In the genomic region with DNA sequence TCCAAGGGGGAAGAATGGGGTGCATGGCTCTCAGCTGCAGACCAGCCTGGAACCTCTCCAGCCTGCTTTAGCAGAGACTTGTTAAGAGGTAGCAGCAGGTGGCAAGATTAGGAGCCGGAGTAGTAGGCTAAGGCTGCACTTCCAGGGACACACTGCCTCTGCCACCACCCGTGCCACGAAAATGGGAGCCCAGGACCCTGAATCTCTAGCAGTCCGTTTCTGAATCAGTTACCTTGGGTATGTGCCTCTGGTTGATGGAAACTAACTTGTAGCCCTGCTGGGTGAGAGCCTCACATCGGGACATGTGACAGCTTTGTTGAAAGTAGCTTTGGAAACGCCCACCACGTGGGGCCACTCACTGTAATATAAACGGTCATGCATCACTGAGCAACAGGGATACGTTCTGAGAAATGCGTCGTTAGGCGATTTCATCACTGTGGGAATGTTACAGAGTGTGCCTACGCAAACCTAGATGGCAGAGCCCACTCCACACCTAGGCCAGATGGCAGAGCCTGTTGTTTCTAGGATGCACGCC, we compare ENCODE assay signal across 15 cellular contexts. TPM values are rescaled to one million over a fixed set of nuclear protein-coding genes. Genes with fewer than 3 reads are reported as not detected.
A peak's percentile ranks its signal among the peaks of the same experiment; 100 is the strongest.
DNase-seq lines count a peak whose midpoint lies in the region; ATAC-seq, FAIRE-seq and TF ChIP-seq lines count a peak whose summit lies in the region.
"Had no signal": no experiment of that assay in that cellular context is flagged by ENCODE, and none has a peak within 500 bp of the region (broad histone marks: within the 10 kb centered on the region; RNA-seq: fewer than 3 reads in every experiment).

No MANE protein-coding gene starts in this region.

- POLR2A ChIA-PET in GM12878 (lab: Charles Lee), result no interaction called here

- SMC1A ChIA-PET in GM12878 (lab: Charles Lee; ENCODE audit: uncharacterized antibody, unreplicated experiment), result no interaction called here

- intact Hi-C loops in GM12878 (cut with micrococcal nuclease; ENCODE audit: unreplicated experiment) (no loop called here), prostate gland (cut with DNase I) (no loop called here)

- H3K9me3 ChIP-seq in GM12878 (replicated peaks; ENCODE audit: control insufficient read depth, insufficient read depth, low read length) (no peaks in the 10 kb centered on the region), prostate gland (no peaks in the 10 kb centered on the region)
- H3K9me3 ChIP-seq: ascending aorta, ovary had no signal

- H4K20me1 ChIP-seq in GM12878 (ENCODE audit: control insufficient read depth, insufficient read depth), result no peaks in the 10 kb centered on the region

- peak; percentile 42 for DNase-seq in DMS153 treated with DMSO at 0.1 percent for 48 hours (lab: John Stamatoyannopoulos, UW; ENCODE audit: unreplicated experiment)
- DNase-seq in NCI-H2029 (lab: John Stamatoyannopoulos, UW), result peak; percentile 64
- DNase-seq in GM12878 (ENCODE audit: low read depth, low spot score), result no peak
- peak; percentile 28 for DNase-seq in prostate gland (ENCODE audit: low spot score)
- no peak for DNase-seq in inferior parietal cortex (ENCODE audit: extremely low spot score)
- DNase-seq in NCI-H446 treated with DMSO at 0.1 percent for 48 hours (lab: John Stamatoyannopoulos, UW), result no peak
- no peak for DNase-seq in central memory CD4-positive, alpha-beta T cell
- DNase-seq: activated CD8-positive, alpha-beta memory T cell treated with anti-CD3 and anti-CD28 coated beads, Interleukin-2, amount 10 ng/mL, durations not matched to agents 7 days and 5 days; CD8-positive, alpha-beta memory T cell; islet precursor cell; T-helper 9 cell had no signal

- H3K36me3 ChIP-seq in GM12878 (ENCODE audit: control insufficient read depth in 2 of 2, insufficient read depth in 2 of 2, low read length in 1 of 2) (no peaks in the 10 kb centered on the region), prostate gland (no peaks in the 10 kb centered on the region)
- H3K36me3 ChIP-seq: ascending aorta, ovary had no signal

- ATAC-seq in GM12878 (no peak), GM19467 (IDR thresholded peaks at IDR 0.05; ENCODE audit: unreplicated experiment) (no peak)
- ATAC-seq: activated CD8-positive, alpha-beta memory T cell treated with anti-CD3 and anti-CD28 coated beads, Interleukin-2, amount 10 ng/mL, durations not matched to agents 7 days and 5 days had no signal

- CTCF ChIA-PET in GM12878 (lab: Yijun Ruan, JAX), result no interaction called here

- TF ChIP-seq POLR2A in GM12878 (IDR thresholded peaks at IDR 0.05; ENCODE audit: low read depth, low read length) (no peak), prostate gland (IDR thresholded peaks at IDR 0.05) (no peak)

- H3K27me3 ChIP-seq in GM12878 (replicated peaks in 1 of 2; ENCODE audit: control insufficient read depth in 2 of 2, insufficient read depth in 2 of 2, low read length in 1 of 2) (no peaks in the 10 kb centered on the region; a peak in 3 of 4 replicates), prostate gland (replicated peaks; ENCODE audit: insufficient read depth) (no peaks in the 10 kb centered on the region)
- H3K27me3 ChIP-seq: ascending aorta, ovary had no signal

- TF ChIP-seq RAD21 in GM12878 (IDR thresholded peaks at IDR 0.05; ENCODE audit: insufficient read depth, low read depth, low read length), result no peak

- no peak for FAIRE-seq in GM12878 (lab: Jason Lieb, UNC)

- no peak overlapping the region for H3K4me2 ChIP-seq in GM12878 (ENCODE audit: control insufficient read depth, insufficient read depth)

- H3K4me3 ChIP-seq in GM12878 (no peak overlapping the region), prostate gland (no peak overlapping the region)
- H3K4me3 ChIP-seq: ascending aorta, ovary had no signal

- BruUV-seq in GM12878 (replicated peaks; lab: Mats Ljungman, UMichigan), result no TSS peak

- in situ Hi-C loops in GM12878 (cut with MboI), result no loop called here

- H3K79me2 ChIP-seq in GM12878 (ENCODE audit: control insufficient read depth, insufficient read depth, low read length), result no peaks in the 10 kb centered on the region

- no peak overlapping the region for H3K9ac ChIP-seq in GM12878 (ENCODE audit: control insufficient read depth, insufficient read depth, low read length)

- H3K4me1 ChIP-seq in GM12878 (ENCODE audit: control insufficient read depth, insufficient read depth, low read length), result no peaks in the 10 kb centered on the region
- no peaks in the 10 kb centered on the region for H3K4me1 ChIP-seq in prostate gland (replicated peaks)

- RAD21 ChIA-PET in GM12878 (lab: Charles Lee; ENCODE audit: unreplicated experiment), result no interaction called here

- 46% methylated on average over 14 of the region's 14 CpGs for WGBS in GM12878 (ENCODE audit: insufficient coverage, insufficient replicate concordance, low lambda C conversion rate, missing lambda C conversion rate)
- 43% methylated on average over 14 of the region's 14 CpGs for WGBS in prostate gland

- H2AFZ ChIP-seq in GM12878 (ENCODE audit: control insufficient read depth, low read depth, low read length), result no peak overlapping the region

- TF ChIP-seq EP300 in GM12878 (IDR thresholded peaks at IDR 0.05; ENCODE audit: borderline replicate concordance in 1 of 2, control insufficient read depth in 1 of 2, low read depth in 2 of 2, low read length in 2 of 2), result no peak

- H3K27ac ChIP-seq in GM12878 (ENCODE audit: control insufficient read depth, insufficient read depth) (no peak overlapping the region), prostate gland (no peak overlapping the region)
- H3K27ac ChIP-seq: ascending aorta, ovary had no signal

- no peak for TF ChIP-seq CTCF in GM12878 (IDR thresholded peaks at IDR 0.05 in 2 of 3, conservative IDR thresholded peaks at IDR 0.05 in 1 of 3; ENCODE audit: control insufficient read depth in 2 of 3, extremely low read depth in 1 of 3, insufficient read depth in 1 of 3, low read depth in 3 of 3, low read length in 3 of 3)
- TF ChIP-seq CTCF in prostate gland (IDR thresholded peaks at IDR 0.05), result no peak

TF ChIP-seq in GM12878, 131 proteins besides CTCF, POLR2A, EP300 and RAD21 (continues in another document):
- TF ChIP-seq CEBPB (IDR thresholded peaks at IDR 0.05; ENCODE audit: borderline replicate concordance in 1 of 2, low read depth in 2 of 2, low read length in 2 of 2) (no peak), KLF5 (IDR thresholded peaks at IDR 0.05; ENCODE audit: partially characterized antibody) (no peak), EED (IDR thresholded peaks at IDR 0.05; ENCODE audit: low read depth) (no peak), ZBED1 (IDR thresholded peaks at IDR 0.05; ENCODE audit: borderline replicate concordance) (no peak)

RNA-seq across cellular contexts. Expression of a gene that starts 25.9 kb away (rescaled TPM):
- total RNA-seq in GM12878 (2013; cell fraction: nucleolus; rRNA removed), result not detected in 2 replicates
- not detected in 2 replicates for total RNA-seq in GM12878 (2014; rRNA removed)
- total RNA-seq in GM12878 (2014; rRNA removed; fragmentation: Illumina TruSeq; extraction: Trizol), result not detected in 2 replicates
- total RNA-seq in GM12878 (2021), result 0.11 TPM in 1 of 2 replicates, not detected in the other
- polyA plus RNA-seq in GM12878 (2011; ENCODE audit: low read depth), result not detected
- not detected in 2 replicates for polyA plus RNA-seq in GM12878 (2011; rRNA removed)
- polyA plus RNA-seq in GM12878 (2011; cell fraction: cytosol; rRNA removed), result not detected in 2 replicates
- polyA plus RNA-seq in GM12878 (2011; cell fraction: nucleus; rRNA removed), result not detected in 2 replicates
- not detected in 2 replicates for polyA plus RNA-seq in GM12878 (2012)
- polyA plus RNA-seq in GM12878 (2014; fragmentation: Illumina TruSeq; extraction: Trizol), result not detected in 2 replicates
- not detected for polyA plus RNA-seq in GM12878 (2014; fragmentation: Nextera tagmentation; extraction: Ambion mirVana)
- polyA plus RNA-seq in GM12878 (2014; rRNA removed), result not detected in 2 replicates
- polyA plus RNA-seq in GM12878 (2016; fragmentation: Nextera tagmentation; extraction: Ambion mirVana), result under 1 TPM in 1 of 2 experiments, not detected in 1; 0.13 TPM
- polyA minus RNA-seq in GM12878 (2011; rRNA and poly(A)+ RNA removed), result not detected in 2 replicates
- 0.67 and 1.5 TPM in 2 replicates for polyA minus RNA-seq in GM12878 (2011; cell fraction: cytosol; rRNA and poly(A)+ RNA removed)
- polyA minus RNA-seq in GM12878 (2011; cell fraction: nucleus; rRNA and poly(A)+ RNA removed), result not detected in 2 replicates
- total RNA-seq in prostate gland, result 10 to 100 TPM; 41.4 to 61.8 TPM
- total RNA-seq: activated CD8-positive, alpha-beta memory T cell treated with anti-CD3 and anti-CD28 coated beads, Interleukin-2, amount 10 ng/mL, durations not matched to agents 7 days and 5 days had no signal

RNA-seq across cellular contexts. Expression of a gene that starts 32.8 kb away (rescaled TPM):
- not detected in 2 replicates for total RNA-seq in GM12878 (2013; cell fraction: nucleolus; rRNA removed)
- total RNA-seq in GM12878 (2014; rRNA removed) (not detected in 2 replicates), GM12878 (2014; rRNA removed; fragmentation: Illumina TruSeq; extraction: Trizol) (not detected in 2 replicates), GM12878 (2021) (not detected in 2 replicates), prostate gland (1 to 10 TPM in 1 of 2 donors, not detected in 1; 1.1 TPM)
- polyA plus RNA-seq in GM12878 (2011; ENCODE audit: low read depth), result not detected
- polyA plus RNA-seq in GM12878 (2011; rRNA removed) (not detected in 2 replicates), GM12878 (2014; fragmentation: Illumina TruSeq; extraction: Trizol) (not detected in 2 replicates), GM12878 (2014; fragmentation: Nextera tagmentation; extraction: Ambion mirVana) (not detected), GM12878 (2014; rRNA removed) (not detected in 2 replicates), GM12878 (2016; fragmentation: Nextera tagmentation; extraction: Ambion mirVana) (not detected)
- polyA plus RNA-seq in GM12878 (2011; cell fraction: cytosol; rRNA removed), result not detected in 2 replicates
- not detected in 2 replicates for polyA plus RNA-seq in GM12878 (2011; cell fraction: nucleus; rRNA removed)
- polyA plus RNA-seq in GM12878 (2012), result not detected in 2 replicates
- not detected in 2 replicates for polyA minus RNA-seq in GM12878 (2011; rRNA and poly(A)+ RNA removed)
- not detected in 2 replicates for polyA minus RNA-seq in GM12878 (2011; cell fraction: cytosol; rRNA and poly(A)+ RNA removed)
- polyA minus RNA-seq in GM12878 (2011; cell fraction: nucleus; rRNA and poly(A)+ RNA removed), result not detected in 2 replicates
- total RNA-seq: activated CD8-positive, alpha-beta memory T cell treated with anti-CD3 and anti-CD28 coated beads, Interleukin-2, amount 10 ng/mL, durations not matched to agents 7 days and 5 days; ascending aorta; CD8-positive, alpha-beta memory T cell; epithelial cell of proximal tubule; ovary had no signal
- polyA plus RNA-seq: CD8-positive, alpha-beta memory T cell; ovary had no signal

Comparison
In these comparisons a context has a peak if more than half of its experiments do, and no peak if none do; other contexts are left out.
1. DNase-seq: peak in DMS153 treated with DMSO at 0.1 percent for 48 hours (single experiment), NCI-H2029 (single experiment) and prostate gland (single experiment); none in GM12878 (single experiment), inferior parietal cortex (single experiment), NCI-H446 treated with DMSO at 0.1 percent for 48 hours (single experiment) and central memory CD4-positive, alpha-beta T cell (single experiment).
2. RNA of a gene that starts 25.9 kb away (total RNA-seq): 41.4 to 61.8 TPM in prostate gland; 0.11 TPM in GM12878; every median in the first group is over 10 times any median in the second.